Comparison of ENCODE assay signal across 18 cellular contexts in genomic region chr7:105644937-105645336, GRCh38.
DNase-seq lines count a peak whose midpoint lies in the region; ATAC-seq, FAIRE-seq and TF ChIP-seq lines count a peak whose summit lies in the region.
"Had no signal": no experiment of that assay in that cellular context is flagged by ENCODE, and none has a peak within 500 bp of the region (broad histone marks: within the 10 kb centered on the region; RNA-seq: fewer than 3 reads in every experiment).

No MANE protein-coding gene starts in this region.

- no peak for FAIRE-seq in HTR-8/SVneo (lab: Jason Lieb, UNC)
- FAIRE-seq: GM12878 had no signal

- POLR2A ChIA-PET in Caco-2 (lab: Charles Lee): no interaction called here

- H3K36me3 Mint-ChIP-seq in activated T-helper 17 cell treated with anti-CD3 and anti-CD28 coated beads, Interleukin-2, amount 50 U/mL, for 72 hours (ENCODE audit: low read depth): peaks cover 57% of the 10 kb centered on the region
- H3K36me3 Mint-ChIP-seq in Caco-2 (ENCODE audit: insufficient read depth, unreplicated experiment): no peaks in the 10 kb centered on the region

- TF ChIP-seq POLR2A in gastrocnemius medialis (IDR thresholded peaks at IDR 0.05): no peak

- peaks cover 30 to 39% of the 10 kb centered on the region in 2 donors for H3K4me1 ChIP-seq in gastrocnemius medialis
- peaks cover 11% of the 10 kb centered on the region for H3K4me1 ChIP-seq in Caco-2

- intact Hi-C loops in gastrocnemius medialis (cut with DNase I; ENCODE audit: low total_unique reads) (no loop called here), Caco-2 (cut with micrococcal nuclease; ENCODE audit: unreplicated experiment) (no loop called here)

- no peaks in the 10 kb centered on the region for H3K9me3 ChIP-seq in gastrocnemius medialis
- H3K9me3 ChIP-seq in Caco-2: no peaks in the 10 kb centered on the region
- H3K9me3 ChIP-seq: BE2C, HAP-1, SJSA1 had no signal

- H3K4me3 ChIP-seq in gastrocnemius medialis: no peak overlapping the region
- no peak overlapping the region for H3K4me3 ChIP-seq in Caco-2 (ENCODE audit: low read depth, low read length)
- H3K4me3 ChIP-seq: GM12878, HAP-1, SJSA1 had no signal

- H3K4me1 Mint-ChIP-seq in activated T-helper 17 cell treated with anti-CD3 and anti-CD28 coated beads, Interleukin-2, amount 50 U/mL, for 72 hours: peaks cover 7% of the 10 kb centered on the region
- peaks cover 20% of the 10 kb centered on the region for H3K4me1 Mint-ChIP-seq in Caco-2 (ENCODE audit: low read depth, unreplicated experiment)

- DNase-seq in NCI-H2107 treated with DMSO at 0.1 percent for 48 hours (lab: John Stamatoyannopoulos, UW; ENCODE audit: unreplicated experiment) (peak; percentile 20), NCI-H2107 (lab: John Stamatoyannopoulos, UW) (no peak), NCI-H526 treated with DMSO at 0.1 percent for 48 hours (lab: John Stamatoyannopoulos, UW) (peak; percentile 41), gastrocnemius medialis (no peak), HTR-8/SVneo (ENCODE audit: insufficient read length, low spot score) (no peak), Caco-2 (no peak)
- DNase-seq: BE2C; CD4-positive, CD25-positive, alpha-beta regulatory T cell; DMS153; EL; NCI-H1417; NCI-H187; NCI-H774 had no signal

- ATAC-seq in activated T-helper 17 cell treated with anti-CD3 and anti-CD28 coated beads, Interleukin-2, amount 50 U/mL, for 72 hours (replicated peaks): no peak
- peak; percentile 68 to 76 for ATAC-seq in gastrocnemius medialis
- ATAC-seq: GM12878, Panc1 had no signal

- H3K9me3 Mint-ChIP-seq in activated T-helper 17 cell treated with anti-CD3 and anti-CD28 coated beads, Interleukin-2, amount 50 U/mL, for 72 hours: no peaks in the 10 kb centered on the region
- no peaks in the 10 kb centered on the region for H3K9me3 Mint-ChIP-seq in Caco-2 (ENCODE audit: unreplicated experiment)
- H3K9me3 Mint-ChIP-seq: CD4-positive, CD25-positive, alpha-beta regulatory T cell had no signal

- no peaks in the 10 kb centered on the region for H3K27me3 Mint-ChIP-seq in activated T-helper 17 cell treated with anti-CD3 and anti-CD28 coated beads, Interleukin-2, amount 50 U/mL, for 72 hours
- H3K27me3 Mint-ChIP-seq in Caco-2 (ENCODE audit: insufficient read depth, unreplicated experiment): no peaks in the 10 kb centered on the region
- H3K27me3 Mint-ChIP-seq: CD4-positive, CD25-positive, alpha-beta regulatory T cell had no signal

- H3K36me3 ChIP-seq in gastrocnemius medialis (no peaks in the 10 kb centered on the region), Caco-2 (ENCODE audit: control insufficient read depth, insufficient read depth, low read length) (no peaks in the 10 kb centered on the region)
- H3K36me3 ChIP-seq: BE2C, HAP-1, SJSA1 had no signal

- H3K27ac Mint-ChIP-seq in activated T-helper 17 cell treated with anti-CD3 and anti-CD28 coated beads, Interleukin-2, amount 50 U/mL, for 72 hours: peak overlapping the region; percentile 41
- no peak overlapping the region for H3K27ac Mint-ChIP-seq in Caco-2 (ENCODE audit: unreplicated experiment)

- in situ Hi-C loops in gastrocnemius medialis (cut with MboI; ENCODE audit: low sequenced_read_pairs in 4 of 4): loop anchor here in 3 of 4 donors (10.0 to 25.0 kb wide), 3 partner anchors 370 to 400 kb away; no protein-coding TSS in a partner anchor

- no peak overlapping the region for H3K4me3 Mint-ChIP-seq in activated T-helper 17 cell treated with anti-CD3 and anti-CD28 coated beads, Interleukin-2, amount 50 U/mL, for 72 hours
- no peak overlapping the region for H3K4me3 Mint-ChIP-seq in Caco-2 (ENCODE audit: unreplicated experiment)
- H3K4me3 Mint-ChIP-seq: CD4-positive, CD25-positive, alpha-beta regulatory T cell had no signal

- TF ChIP-seq CTCF in gastrocnemius medialis (IDR thresholded peaks at IDR 0.05 in 4 of 5, conservative IDR thresholded peaks at IDR 0.05 in 1 of 5) (no peak), Caco-2 (IDR thresholded peaks at IDR 0.05; ENCODE audit: insufficient read depth in 1 of 2, low read depth in 1 of 2, low read length in 1 of 2, severe bottlenecking in 1 of 2, unreplicated experiment in 1 of 2) (no peak)

- no peak overlapping the region for H3K27ac ChIP-seq in gastrocnemius medialis
- H3K27ac ChIP-seq: SJSA1 had no signal

- H3K27me3 ChIP-seq in gastrocnemius medialis: no peaks in the 10 kb centered on the region
- no peaks in the 10 kb centered on the region for H3K27me3 ChIP-seq in Caco-2 (replicated peaks; ENCODE audit: control insufficient read depth, insufficient read depth, low read length)
- H3K27me3 ChIP-seq: BE2C, SJSA1 had no signal

- CTCF ChIA-PET in Caco-2 (lab: Charles Lee): no interaction called here

- BruUV-seq in Caco-2 (replicated peaks; lab: Mats Ljungman, UMichigan): no TSS peak

Comparison
In these comparisons a context has a peak if more than half of its experiments do, and no peak if none do; other contexts are left out.
1. DNase-seq: peak in NCI-H2107 treated with DMSO at 0.1 percent for 48 hours (single experiment) and NCI-H526 treated with DMSO at 0.1 percent for 48 hours (single experiment); none in NCI-H2107 (single experiment), gastrocnemius medialis (0 of 2), HTR-8/SVneo (single experiment) and Caco-2 (0 of 2).